In the genomic region with DNA sequence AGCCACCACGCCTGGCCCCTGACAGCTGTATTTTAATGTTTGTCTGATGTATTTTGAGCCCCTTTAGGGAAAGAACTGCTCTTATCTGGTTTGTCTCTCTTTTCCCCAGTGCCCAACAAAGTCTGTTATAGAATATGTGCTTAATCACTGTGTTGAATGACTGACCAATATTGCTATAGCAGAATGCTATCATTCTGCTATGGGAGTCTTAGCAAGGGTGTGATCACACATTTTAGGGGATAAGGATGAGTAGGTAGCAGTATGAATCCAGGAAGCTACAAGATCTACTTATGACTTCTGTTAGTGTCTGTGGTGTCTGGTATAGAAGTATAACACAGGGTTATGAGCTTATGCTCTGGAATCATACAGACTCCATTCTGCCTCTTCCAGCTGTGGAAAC, we compare ENCODE assay signal across 23 cellular contexts.
"Had no signal": no experiment of that assay in that cellular context is flagged by ENCODE, and none has a peak within 500 bp of the region (broad histone marks: within the 10 kb centered on the region; RNA-seq: fewer than 3 reads in every experiment).

No MANE protein-coding gene starts in this region.

- ATAC-seq: PC-3, T-helper 17 cell, WTC11 had no signal

- H3K27me3 ChIP-seq: brain microvascular endothelial cell, cardiac muscle cell had no signal

- DNase-seq: activated CD4-positive, alpha-beta memory T cell treated with anti-CD3 and anti-CD28 coated beads for 36 hours; activated CD4-positive, alpha-beta T cell treated with anti-CD3 and anti-CD28 coated beads, Interleukin-2, amount 10 ng/mL, durations not matched to agents 7 days and 5 days; activated CD4-positive, CD25-positive, alpha-beta regulatory T cell treated with anti-CD3 and anti-CD28 coated beads, Interleukin-2, amount 50 U/mL, for 72 hours; activated CD8-positive, alpha-beta memory T cell treated with anti-CD3 and anti-CD28 coated beads, Interleukin-2, amount 50 U/mL, for 4 hours; activated gamma-delta T cell treated with Interleukin-2 at 50 U/mL for 16 hours; activated naive CD4-positive, alpha-beta T cell treated with anti-CD3 and anti-CD28 coated beads, Interleukin-2, amount 10 ng/mL, durations not matched to agents 7 days and 5 days; amygdala; brain microvascular endothelial cell; Karpas-422; MM.1S; NCI-H1105; NCI-H1436; NCI-H1694 treated with DMSO at 0.1 percent for 48 hours; NCI-H2029 treated with DMSO at 0.1 percent for 48 hours; NCI-H510A treated with DMSO at 0.1 percent for 48 hours; NCI-H69; PC-3; SHP77 treated with DMSO at 0.1 percent for 48 hours; T-helper 17 cell; T-helper 9 cell had no signal

- H3K4me3 Mint-ChIP-seq: activated CD4-positive, alpha-beta memory T cell treated with anti-CD3 and anti-CD28 coated beads for 36 hours; activated CD4-positive, alpha-beta T cell treated with anti-CD3 and anti-CD28 coated beads, Interleukin-2, amount 10 ng/mL, durations not matched to agents 7 days and 5 days; activated naive CD4-positive, alpha-beta T cell treated with anti-CD3 and anti-CD28 coated beads, Interleukin-2, amount 10 ng/mL, durations not matched to agents 7 days and 5 days; T-helper 17 cell; WTC11 had no signal

- H3K27ac ChIP-seq: brain microvascular endothelial cell, cardiac muscle cell had no signal

- H3K27ac Mint-ChIP-seq: activated CD4-positive, alpha-beta memory T cell treated with anti-CD3 and anti-CD28 coated beads for 36 hours; activated CD4-positive, alpha-beta T cell treated with anti-CD3 and anti-CD28 coated beads, Interleukin-2, amount 10 ng/mL, durations not matched to agents 7 days and 5 days; activated naive CD4-positive, alpha-beta T cell treated with anti-CD3 and anti-CD28 coated beads, Interleukin-2, amount 10 ng/mL, durations not matched to agents 7 days and 5 days; activated T-helper 2 cell treated with anti-CD3 and anti-CD28 coated beads, Interferon-gamma antibody, Interleukin-2, Interleukin-4, amounts not matched to agents 10 μg/mL and 5 μg/mL and 100 μg/mL, durations not matched to agents 14 hours and 24 hours and 36 hours; WTC11 had no signal

- H3K9me3 Mint-ChIP-seq: activated CD4-positive, alpha-beta memory T cell treated with anti-CD3 and anti-CD28 coated beads for 36 hours; activated CD4-positive, alpha-beta T cell treated with anti-CD3 and anti-CD28 coated beads, Interleukin-2, amount 10 ng/mL, durations not matched to agents 7 days and 5 days; activated naive CD4-positive, alpha-beta T cell treated with anti-CD3 and anti-CD28 coated beads, Interleukin-2, amount 10 ng/mL, durations not matched to agents 7 days and 5 days; activated T-helper 2 cell treated with anti-CD3 and anti-CD28 coated beads, Interferon-gamma antibody, Interleukin-2, Interleukin-4, amounts not matched to agents 10 μg/mL and 5 μg/mL and 100 μg/mL, durations not matched to agents 14 hours and 24 hours and 36 hours; WTC11 had no signal

- H3K36me3 Mint-ChIP-seq: WTC11 had no signal

- H3K4me1 Mint-ChIP-seq: WTC11 had no signal

- H3K27me3 Mint-ChIP-seq: activated CD4-positive, alpha-beta memory T cell treated with anti-CD3 and anti-CD28 coated beads for 36 hours; activated CD4-positive, alpha-beta T cell treated with anti-CD3 and anti-CD28 coated beads, Interleukin-2, amount 10 ng/mL, durations not matched to agents 7 days and 5 days; activated naive CD4-positive, alpha-beta T cell treated with anti-CD3 and anti-CD28 coated beads, Interleukin-2, amount 10 ng/mL, durations not matched to agents 7 days and 5 days; T-helper 17 cell had no signal
